10 cellular contexts compared by ENCODE assay signal in genomic region chr22:48663297-48663696, GRCh38.
DNase-seq lines count a peak whose midpoint lies in the region; ATAC-seq and TF ChIP-seq lines count a peak whose summit lies in the region.
"Had no signal": no experiment of that assay in that cellular context is flagged by ENCODE, and none has a peak within 500 bp of the region (broad histone marks: within the 10 kb centered on the region; RNA-seq: fewer than 3 reads in every experiment).

No MANE protein-coding gene starts in this region.

- H3K27me3 ChIP-seq in BE2C (no peaks in the 10 kb centered on the region), PC-9 (ENCODE audit: insufficient read depth, low read depth) (peaks cover 83% of the 10 kb centered on the region), foreskin keratinocyte (no peaks in the 10 kb centered on the region)

- H3K4me2 ChIP-seq in PC-9, result no peak overlapping the region

- no peaks in the 10 kb centered on the region for H3K4me1 ChIP-seq in BE2C
- no peaks in the 10 kb centered on the region for H3K4me1 ChIP-seq in PC-9 (replicated peaks; ENCODE audit: insufficient read depth)
- H3K4me1 ChIP-seq in foreskin keratinocyte, result no peaks in the 10 kb centered on the region

- no peaks in the 10 kb centered on the region for H3K79me2 ChIP-seq in PC-9 (ENCODE audit: low read depth)

- intact Hi-C loops in PC-9 (cut with micrococcal nuclease; ENCODE audit: unreplicated experiment), result no loop called here

- no peaks in the 10 kb centered on the region for H4K20me1 ChIP-seq in PC-9 (ENCODE audit: insufficient read depth)

- no TSS peak for BruUV-seq in PC-9 (replicated peaks; lab: Mats Ljungman, UMichigan)

- no peak overlapping the region for H2AFZ ChIP-seq in PC-9

- no peaks in the 10 kb centered on the region for H3K9me2 ChIP-seq in PC-9 (ENCODE audit: insufficient read depth)

- H3K27ac ChIP-seq in PC-9, result no peak overlapping the region
- no peak overlapping the region for H3K27ac ChIP-seq in foreskin keratinocyte
- H3K27ac ChIP-seq in substantia nigra (ENCODE audit: low read depth, low read length, poor library complexity, severe bottlenecking), result no peak overlapping the region

- POLR2A ChIA-PET in PC-9 (lab: Charles Lee; ENCODE audit: unreplicated experiment), result no interaction called here

- H3K4me3 ChIP-seq in BE2C (ENCODE audit: low read depth, low read length), result no peak overlapping the region
- no peak overlapping the region for H3K4me3 ChIP-seq in PC-9

- CTCF ChIA-PET in PC-9 (lab: Charles Lee), result no interaction called here

- H3K9me3 ChIP-seq in BE2C (no peaks in the 10 kb centered on the region; the same call in 1 of the 2 replicates), PC-9 (ENCODE audit: insufficient read depth, low read depth) (peaks cover 11% of the 10 kb centered on the region)

- no peaks in the 10 kb centered on the region for H3K36me3 ChIP-seq in BE2C
- no peaks in the 10 kb centered on the region for H3K36me3 ChIP-seq in PC-9 (ENCODE audit: low read depth)

- DNase-seq in BE2C (no peak), PC-9 (no peak), foreskin keratinocyte (no peak), middle frontal gyrus (ENCODE audit: extremely low spot score, low spot score) (no peak), substantia nigra (lab: John Stamatoyannopoulos, UW) (no peak)
- DNase-seq: kidney had no signal

- no peaks in the 10 kb centered on the region for H3F3A ChIP-seq in PC-9 (ENCODE audit: insufficient read depth, low read depth)

- ATAC-seq in foreskin keratinocyte, result no peak
- no peak for ATAC-seq in HG03025 (IDR thresholded peaks at IDR 0.05; ENCODE audit: low FRiP score, unreplicated experiment)
- no peak for ATAC-seq in HG03175 (IDR thresholded peaks at IDR 0.05; ENCODE audit: unreplicated experiment)
- ATAC-seq: right cardiac atrium had no signal

- TF ChIP-seq CTCF in BE2C (IDR thresholded peaks at IDR 0.05; ENCODE audit: low read depth, low read length) (peak; percentile 53), GM12874 (IDR thresholded peaks at IDR 0.05; ENCODE audit: insufficient read depth, low read depth, low read length) (peak; percentile 40; the same call in 1 of the 2 replicates), PC-9 (conservative IDR thresholded peaks at IDR 0.05) (peak; percentile 63; the same call in 1 of the 2 replicates), foreskin keratinocyte (conservative IDR thresholded peaks at IDR 0.05) (peak; percentile 38)
